8 cellular contexts compared by ENCODE assay signal in the genomic region with DNA sequence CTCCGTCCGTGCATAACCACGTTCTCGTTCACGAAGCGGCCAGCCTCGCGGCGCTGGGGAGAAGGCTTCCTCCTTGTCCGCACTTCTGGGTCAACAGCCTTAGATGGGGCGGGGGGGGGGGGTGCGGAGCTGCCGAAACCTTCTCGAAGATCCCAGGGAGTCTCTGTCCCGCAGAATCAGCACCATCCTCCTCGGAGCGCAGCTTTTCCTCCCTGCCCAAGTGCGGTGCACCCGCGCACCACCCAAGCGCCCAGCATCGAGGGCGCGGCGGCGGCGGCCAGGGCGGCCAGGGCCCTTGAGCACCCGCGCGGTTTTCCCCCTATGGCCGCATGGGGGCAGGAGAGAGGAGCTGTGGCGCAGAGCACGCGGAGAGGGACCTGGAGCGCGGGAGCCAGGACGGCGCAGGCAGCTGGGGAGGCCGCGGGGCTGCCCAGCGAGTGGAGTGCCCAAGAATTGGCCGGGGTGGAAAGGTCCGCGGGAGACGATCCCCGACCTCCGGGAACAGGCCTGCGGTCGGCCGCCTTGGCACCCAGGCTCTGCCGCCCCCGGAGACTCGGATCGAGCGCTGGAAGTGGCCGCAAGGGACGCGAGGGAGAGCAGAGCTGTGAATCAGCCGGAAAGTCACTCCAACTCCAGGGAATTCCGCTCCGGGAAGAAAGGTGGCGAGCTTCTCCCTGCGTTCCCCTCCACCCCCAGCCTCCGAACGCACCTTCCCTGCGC.
DNase-seq lines count a peak whose midpoint lies in the region; FAIRE-seq and TF ChIP-seq lines count a peak whose summit lies in the region.

No MANE protein-coding gene starts in this region.

- H3K4me3 ChIP-seq in choroid plexus epithelial cell (ENCODE audit: low read depth, low read length), result peak overlapping the region; percentile 59

- no peak for FAIRE-seq in H54 (lab: Jason Lieb, UNC)

- TF ChIP-seq CTCF in choroid plexus epithelial cell (conservative IDR thresholded peaks at IDR 0.05; ENCODE audit: low read depth, low read length), result peak; percentile 68

- TF ChIP-seq POLR2A in H54 (IDR thresholded peaks at IDR 0.05; ENCODE audit: low read depth, low read length), result peak; percentile 29; the same call in 1 of the 2 replicates

- DNase-seq in DMS53 (lab: John Stamatoyannopoulos, UW) (peak; percentile 91), H54 (ENCODE audit: insufficient read length, low spot score) (peak; percentile 81), NCI-H2029 (lab: John Stamatoyannopoulos, UW) (peak; percentile 71), choroid plexus epithelial cell (ENCODE audit: low read depth) (peak; percentile 77), left kidney (ENCODE audit: low read depth, low spot score) (peak; percentile 95), GF-D8 (lab: John Stamatoyannopoulos, UW) (no peak)
- DNase-seq in activated CD4-positive, alpha-beta T cell treated with anti-CD3 and anti-CD28 coated beads for 1 hour, result peak; percentile 34
- DNase-seq in stimulated activated CD4-positive, alpha-beta T cell treated with anti-CD3 and anti-CD28 coated beads, Interleukin-1b, Interleukin-23, amount 100 ng/mL, for 4 hours (ENCODE audit: low read depth in 2 of 2), result peak; percentile 47 to 58
